In the genomic region with DNA sequence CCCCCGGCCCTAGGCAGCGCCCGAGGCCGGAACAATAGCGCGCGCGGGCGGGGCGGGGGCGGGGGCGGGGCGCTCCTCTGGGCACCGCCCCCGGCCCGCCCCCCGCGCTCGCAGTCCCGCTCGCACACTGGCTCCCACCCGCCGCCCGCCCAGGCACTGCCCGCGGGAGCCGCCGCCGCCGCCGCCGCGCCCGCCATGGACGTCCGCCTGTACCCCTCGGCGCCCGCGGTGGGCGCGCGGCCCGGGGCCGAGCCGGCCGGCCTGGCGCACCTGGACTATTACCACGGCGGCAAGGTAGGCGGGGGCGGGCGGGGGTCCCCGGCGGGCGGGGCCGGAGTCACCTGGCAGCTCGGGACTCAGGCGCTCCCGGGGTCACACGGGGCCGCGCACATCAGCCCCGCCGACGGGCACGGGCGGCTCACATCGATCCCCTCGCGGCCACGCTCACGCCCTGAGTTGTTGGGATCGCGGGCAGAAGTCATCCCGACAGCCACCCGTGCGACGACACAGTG, we compare ENCODE assay signal across 8 cellular contexts. TPM values are rescaled to one million over a fixed set of nuclear protein-coding genes. Genes with fewer than 3 reads are reported as not detected.
DNase-seq lines count a peak whose midpoint lies in the region; ATAC-seq and TF ChIP-seq lines count a peak whose summit lies in the region.

A gene with protein sequence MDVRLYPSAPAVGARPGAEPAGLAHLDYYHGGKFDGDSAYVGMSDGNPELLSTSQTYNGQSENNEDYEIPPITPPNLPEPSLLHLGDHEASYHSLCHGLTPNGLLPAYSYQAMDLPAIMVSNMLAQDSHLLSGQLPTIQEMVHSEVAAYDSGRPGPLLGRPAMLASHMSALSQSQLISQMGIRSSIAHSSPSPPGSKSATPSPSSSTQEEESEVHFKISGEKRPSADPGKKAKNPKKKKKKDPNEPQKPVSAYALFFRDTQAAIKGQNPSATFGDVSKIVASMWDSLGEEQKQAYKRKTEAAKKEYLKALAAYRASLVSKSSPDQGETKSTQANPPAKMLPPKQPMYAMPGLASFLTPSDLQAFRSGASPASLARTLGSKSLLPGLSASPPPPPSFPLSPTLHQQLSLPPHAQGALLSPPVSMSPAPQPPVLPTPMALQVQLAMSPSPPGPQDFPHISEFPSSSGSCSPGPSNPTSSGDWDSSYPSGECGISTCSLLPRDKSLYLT (plus strand): TSS at position 156 of the 512 bp plus-strand sequence. CDS start 40 bp downstream, at position 196.

- no peaks in the 10 kb centered on the region for H3K36me3 ChIP-seq in BLaER1 treated with 17β-estradiol and CSF1 and Interleukin-3, amounts not matched to agents 10 nM and 100 nM
- no peaks in the 10 kb centered on the region for H3K36me3 ChIP-seq in endodermal cell (ENCODE audit: control insufficient read depth, insufficient read depth, low read length)

- peaks cover 30% of the 10 kb centered on the region for H3K4me1 Mint-ChIP-seq in activated CD4-positive, alpha-beta T cell treated with anti-CD3 and anti-CD28 coated beads, Interleukin-2, amount 10 ng/mL, durations not matched to agents 24 days and 14 days
- peaks cover 12% of the 10 kb centered on the region for H3K4me1 Mint-ChIP-seq in endodermal cell

- ATAC-seq in GM21360 (IDR thresholded peaks at IDR 0.05; ENCODE audit: unreplicated experiment) (peak; percentile 36), GM18520 (IDR thresholded peaks at IDR 0.05; ENCODE audit: unreplicated experiment) (no peak)

- peak within 1 kb of the TSS; percentile 85 for H3K4me3 Mint-ChIP-seq in activated CD4-positive, alpha-beta T cell treated with anti-CD3 and anti-CD28 coated beads, Interleukin-2, amount 10 ng/mL, durations not matched to agents 24 days and 14 days
- H3K4me3 Mint-ChIP-seq in endodermal cell = peak within 1 kb of the TSS; percentile 66

- H3K27me3 ChIP-seq in BLaER1 treated with 17β-estradiol and CSF1 and Interleukin-3, amounts not matched to agents 10 nM and 100 nM = peaks cover 16 to 21% (median 19%) of the 10 kb centered on the region in 11 experiments
- peaks cover 44% of the 10 kb centered on the region for H3K27me3 ChIP-seq in endodermal cell (ENCODE audit: control insufficient read depth, insufficient read depth, low read length, poor library complexity, severe bottlenecking)

- WGBS in endodermal cell (ENCODE audit: insufficient coverage in 1 of 2, insufficient read length in 1 of 2), 2 experiments = 0% methylated on average over 29 to 79 of the region's 79 CpGs

- H3K9ac ChIP-seq in BLaER1 treated with 17β-estradiol and CSF1 and Interleukin-3, amounts not matched to agents 10 nM and 100 nM = peak within 1 kb of the TSS; percentile 46 to 77 (median 73); a peak in 18 of 22 replicates
- no peak within 1 kb of the TSS for H3K9ac ChIP-seq in endodermal cell (ENCODE audit: extremely low read depth, low read length, poor library complexity, severe bottlenecking)

- peak within 1 kb of the TSS; percentile 53 to 71 (median 60) for H3K4me3 ChIP-seq in BLaER1 treated with 17β-estradiol and CSF1 and Interleukin-3, amounts not matched to agents 10 nM and 100 nM
- H3K4me3 ChIP-seq in endodermal cell (ENCODE audit: low read length) = peak within 1 kb of the TSS; percentile 74

- peaks cover 9% of the 10 kb centered on the region for H3K36me3 Mint-ChIP-seq in activated CD4-positive, alpha-beta T cell treated with anti-CD3 and anti-CD28 coated beads, Interleukin-2, amount 10 ng/mL, durations not matched to agents 24 days and 14 days (ENCODE audit: low read depth)
- H3K36me3 Mint-ChIP-seq in endodermal cell (ENCODE audit: low read depth) = no peaks in the 10 kb centered on the region

- H3K27ac ChIP-seq in BLaER1 treated with 17β-estradiol and CSF1 and Interleukin-3, amounts not matched to agents 10 nM and 100 nM = peak within 1 kb of the TSS in 8 of 11 experiments; percentile 35 to 69 (median 54); a peak in 11 of 22 replicates
- no peak within 1 kb of the TSS for H3K27ac ChIP-seq in endodermal cell (ENCODE audit: low read depth, low read length)

- no peak for TF ChIP-seq CTCF in endodermal cell (conservative IDR thresholded peaks at IDR 0.05)

- H3K4me1 ChIP-seq in BLaER1 treated with 17β-estradiol and CSF1 and Interleukin-3, amounts not matched to agents 10 nM and 100 nM = peaks cover 4 to 35% (median 20%) of the 10 kb centered on the region in 10 experiments; a peak in 19 of 20 replicates
- H3K4me1 ChIP-seq in endodermal cell (ENCODE audit: control insufficient read depth, insufficient read depth, low read length) = no peaks in the 10 kb centered on the region

- H3K9me3 Mint-ChIP-seq in activated CD4-positive, alpha-beta T cell treated with anti-CD3 and anti-CD28 coated beads, Interleukin-2, amount 10 ng/mL, durations not matched to agents 24 days and 14 days = peaks cover 21% of the 10 kb centered on the region
- peaks cover 6% of the 10 kb centered on the region for H3K9me3 Mint-ChIP-seq in endodermal cell

- H3K27ac Mint-ChIP-seq in activated CD4-positive, alpha-beta T cell treated with anti-CD3 and anti-CD28 coated beads, Interleukin-2, amount 10 ng/mL, durations not matched to agents 24 days and 14 days = peak within 1 kb of the TSS; percentile 72
- H3K27ac Mint-ChIP-seq in endodermal cell = no peak within 1 kb of the TSS

- H3K27me3 Mint-ChIP-seq in activated CD4-positive, alpha-beta T cell treated with anti-CD3 and anti-CD28 coated beads, Interleukin-2, amount 10 ng/mL, durations not matched to agents 24 days and 14 days = peaks cover 53% of the 10 kb centered on the region
- peaks cover 65% of the 10 kb centered on the region for H3K27me3 Mint-ChIP-seq in endodermal cell (ENCODE audit: insufficient read depth)

- intact Hi-C loops in activated CD4-positive, alpha-beta T cell treated with anti-CD3 and anti-CD28 coated beads, Interleukin-2, amount 10 ng/mL, durations not matched to agents 24 days and 14 days (cut with micrococcal nuclease) = loop anchor here (1.0 kb wide), 1 partner anchor 41 kb away; no protein-coding TSS in a partner anchor

- no peaks in the 10 kb centered on the region for H4K20me1 ChIP-seq in BLaER1 treated with 17β-estradiol and CSF1 and Interleukin-3, amounts not matched to agents 10 nM and 100 nM

- peak within 1 kb of the TSS; percentile 59 to 79 (median 68) for H3K4me2 ChIP-seq in BLaER1 treated with 17β-estradiol and CSF1 and Interleukin-3, amounts not matched to agents 10 nM and 100 nM

- H3K9me3 ChIP-seq in BLaER1 treated with 17β-estradiol and CSF1 and Interleukin-3, amounts not matched to agents 10 nM and 100 nM (replicated peaks in 1 of 11) = peaks cover 14 to 43% (median 34%) of the 10 kb centered on the region in 11 experiments
- no peaks in the 10 kb centered on the region for H3K9me3 ChIP-seq in endodermal cell (ENCODE audit: control insufficient read depth, low read length)

- DNase-seq in NAMALWA (ENCODE audit: low spot score) = peak; percentile 19
- peak; percentile 87 for DNase-seq in activated CD4-positive, alpha-beta T cell treated with anti-CD3 and anti-CD28 coated beads, Interleukin-2, amount 10 ng/mL, durations not matched to agents 24 days and 14 days
- DNase-seq in endodermal cell = peak; percentile 85
- peak; percentile 31 for DNase-seq in myocyte (ENCODE audit: low read depth)
- DNase-seq in Ammon's horn (ENCODE audit: low spot score) = no peak

RNA-seq across cellular contexts. Expression of the gene that starts here (rescaled TPM):
- total RNA-seq in activated CD4-positive, alpha-beta T cell treated with anti-CD3 and anti-CD28 coated beads, Interleukin-2, amount 10 ng/mL, durations not matched to agents 24 days and 14 days = 1.4 and 2.6 TPM in 2 replicates
- total RNA-seq in endodermal cell = 1 to 10 TPM; 2.4 to 3.4 TPM
- 8.9 TPM for polyA plus RNA-seq in endodermal cell (2013, experiment 1 of 2)
- polyA plus RNA-seq in endodermal cell (2013, experiment 2 of 2) = 8.2 TPM
- total RNA-seq in myocyte = 0.16 and 0.70 TPM in 2 replicates
- polyA plus RNA-seq in myocyte (2012) = 1.6 TPM
